ENCODE assay signal across 8 cellular contexts in the genomic region with DNA sequence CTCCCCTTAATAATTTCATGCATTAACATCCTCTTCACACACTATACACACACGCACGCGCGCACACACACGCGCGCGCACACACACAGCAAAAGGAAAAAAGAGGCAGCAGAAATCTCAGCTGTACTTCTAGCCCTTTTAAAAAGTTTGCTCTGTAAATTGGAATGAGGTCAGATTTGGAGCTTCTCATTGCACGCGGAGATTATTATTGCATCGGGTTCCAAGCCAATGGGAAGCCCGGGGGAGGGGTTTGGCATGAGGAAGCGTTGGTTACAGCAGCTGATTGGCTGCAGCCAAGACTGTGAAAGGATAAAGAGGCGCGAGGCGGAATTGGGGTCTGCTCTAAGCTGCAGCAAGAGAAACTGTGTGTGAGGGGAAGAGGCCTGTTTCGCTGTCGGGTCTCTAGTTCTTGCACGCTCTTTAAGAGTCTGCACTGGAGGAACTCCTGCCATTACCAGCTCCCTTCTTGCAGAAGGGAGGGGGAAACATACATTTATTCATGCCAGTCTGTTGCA. TPM values are rescaled to one million over a fixed set of nuclear protein-coding genes. Genes with fewer than 3 reads are reported as not detected.
A peak's percentile ranks its signal among the peaks of the same experiment; 100 is the strongest.
DNase-seq lines count a peak whose midpoint lies in the region; ATAC-seq, FAIRE-seq and TF ChIP-seq lines count a peak whose summit lies in the region.

SOX4 (plus strand) TSS at position 340 of the 515 bp plus-strand sequence. CDS start 784 bp downstream, outside the sequence.

- 0 to 1% (median 0%) methylated on average over 19 of the region's 19 CpGs for WGBS in adrenal gland, 4 donors
- 0 to 1% methylated on average over 19 of the region's 19 CpGs for WGBS in aorta, 2 donors

- no peak for FAIRE-seq in GM12892 (lab: Jason Lieb, UNC)

- H3K9me3 ChIP-seq in adrenal gland (replicated peaks in 1 of 3) (no peaks in the 10 kb centered on the region), aorta (ENCODE audit: control insufficient read depth, low read length) (no peaks in the 10 kb centered on the region)

- H3K36me3 ChIP-seq in adrenal gland (replicated peaks in 1 of 2) (no peaks in the 10 kb centered on the region), aorta (ENCODE audit: control insufficient read depth in 1 of 2, insufficient read depth in 2 of 2, low read length in 1 of 2) (no peaks in the 10 kb centered on the region)

- peak; percentile 65 for DNase-seq in GM12892 (ENCODE audit: insufficient read length)
- peak; percentile 98 for DNase-seq in MV-4-11 (lab: John Stamatoyannopoulos, UW)
- peak; percentile 98 for DNase-seq in SIG-M5 treated with dmso at 0.1 percent for 504 hours (lab: John Stamatoyannopoulos, UW; ENCODE audit: unreplicated experiment)
- peak; percentile 92 to 97 (median 95) for DNase-seq in adrenal gland
- DNase-seq in Right ventricle myocardium inferior (ENCODE audit: missing footprints): peak; percentile 94
- peak; percentile 39 to 96 (median 82) for DNase-seq in nucleus accumbens (lab: John Stamatoyannopoulos, UW)
- peak; percentile 95 for DNase-seq in aorta

- TF ChIP-seq POLR2A in GM12892 (IDR thresholded peaks at IDR 0.05; ENCODE audit: low read depth, low read length) (peak; percentile 100), adrenal gland (IDR thresholded peaks at IDR 0.05) (peak; percentile 71 to 77)

- no peak for TF ChIP-seq CTCF in adrenal gland (IDR thresholded peaks at IDR 0.05)

- H3K4me1 ChIP-seq in adrenal gland (replicated peaks in 1 of 2) (peaks cover 5 to 16% of the 10 kb centered on the region in 2 donors), aorta (ENCODE audit: control insufficient read depth in 1 of 2, insufficient read depth in 2 of 2, low read length in 2 of 2) (no peaks in the 10 kb centered on the region)

- H3K27me3 ChIP-seq in adrenal gland: no peaks in the 10 kb centered on the region
- H3K27me3 ChIP-seq in aorta (ENCODE audit: control insufficient read depth in 1 of 2, insufficient read depth in 2 of 2, low read length in 1 of 2): no peaks in the 10 kb centered on the region

- H3K4me3 ChIP-seq in adrenal gland: peak within 1 kb of the TSS in 3 of 4 donors; percentile 54 to 62 (median 56)
- peak within 1 kb of the TSS; percentile 15 to 77 for H3K4me3 ChIP-seq in aorta (ENCODE audit: low read length in 2 of 2)

- ATAC-seq in HG02610 (IDR thresholded peaks at IDR 0.05; ENCODE audit: unreplicated experiment): peak; percentile 71
- ATAC-seq in Right ventricle myocardium inferior: peak; percentile 83
- ATAC-seq in aorta (ENCODE audit: low FRiP score): peak; percentile 84

- intact Hi-C loops in adrenal gland (cut with DNase I): no loop called here
- intact Hi-C loops in Right ventricle myocardium inferior (cut with DNase I): loop anchor here (5.0 to 10.0 kb wide), 6 partner anchors 151 to 1821 kb away; no protein-coding TSS in a partner anchor
- intact Hi-C loops in aorta (cut with DNase I): loop anchor here (5.0 to 10.0 kb wide), 5 partner anchors 291 to 1141 kb away; no protein-coding TSS in a partner anchor

- peak within 1 kb of the TSS; percentile 60 to 92 (median 88) for H3K27ac ChIP-seq in adrenal gland
- H3K27ac ChIP-seq in aorta (ENCODE audit: low read depth in 1 of 2, low read length in 2 of 2): peak within 1 kb of the TSS; percentile 78 to 91

RNA-seq across cellular contexts. Expression of gene SOX4, which starts in this region (rescaled TPM):
- 23.4 TPM for polyA plus RNA-seq in GM12892 (2012; ENCODE audit: missing spikeins)
- total RNA-seq in adrenal gland (10 to 100 TPM in 2 of 8 donors, 1 to 10 TPM in 6; 4.0 to 12.8 (median 6.7) TPM), Right ventricle myocardium inferior (7.8 TPM), aorta (10 to 100 TPM; 16.0 to 25.2 TPM)
- polyA plus RNA-seq in adrenal gland (1 to 10 TPM; 1.6 to 6.7 (median 2.9) TPM), aorta (1 to 10 TPM; 4.3 to 4.5 TPM)

Comparison
In these comparisons a context has a peak if more than half of its experiments do, and no peak if none do; other contexts are left out.
1. Peak in every context shown above with its lines: DNase-seq, ATAC-seq, H3K4me3 ChIP-seq and H3K27ac ChIP-seq.
2. intact Hi-C loops: an anchor here in Right ventricle myocardium inferior (5.0 to 10.0 kb wide) and aorta (5.0 to 10.0 kb wide); none called in adrenal gland.